9 cellular contexts compared by ENCODE assay signal in the genomic region with DNA sequence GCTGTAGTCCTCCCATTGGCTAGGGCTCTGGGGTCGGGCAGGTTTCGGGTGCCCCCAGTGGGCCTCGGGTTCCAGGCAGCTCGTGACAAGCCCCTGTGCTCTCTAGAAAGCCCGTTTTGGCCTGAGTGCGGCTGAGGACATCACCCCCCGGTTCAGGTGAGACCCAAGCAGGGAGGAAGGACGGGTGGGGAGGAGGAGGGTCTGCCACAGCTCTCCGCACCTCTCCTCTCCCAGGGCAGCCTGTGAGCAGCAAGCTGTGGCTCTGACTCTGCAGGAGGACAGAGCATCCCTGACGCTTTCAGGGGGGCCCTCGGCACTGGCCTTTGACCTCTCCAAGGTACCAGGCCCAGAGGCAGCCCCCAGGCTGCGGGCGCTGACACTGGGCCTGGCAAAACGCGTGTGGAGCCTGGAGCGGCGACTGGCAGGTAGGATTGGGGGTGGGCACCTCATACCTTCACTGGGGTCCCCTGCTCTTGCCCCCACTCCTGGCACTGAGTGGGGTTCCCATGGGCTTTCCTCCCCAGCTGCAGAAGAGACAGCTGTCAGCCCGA. TPM values are rescaled to one million over a fixed set of nuclear protein-coding genes. Genes with fewer than 3 reads are reported as not detected.
DNase-seq lines count a peak whose midpoint lies in the region; ATAC-seq and TF ChIP-seq lines count a peak whose summit lies in the region.
"Had no signal": no experiment of that assay in that cellular context is flagged by ENCODE, and none has a peak within 500 bp of the region (broad histone marks: within the 10 kb centered on the region; RNA-seq: fewer than 3 reads in every experiment).

No MANE protein-coding gene starts in this region.

- TF ChIP-seq RAD21 in SK-N-SH (IDR thresholded peaks at IDR 0.05; ENCODE audit: low read length), result no peak

- H3K9me3 ChIP-seq in SK-N-SH (no peaks in the 10 kb centered on the region), iPS-20b (ENCODE audit: insufficient read depth, low read depth, low read length) (no peaks in the 10 kb centered on the region)

- peaks cover 18% of the 10 kb centered on the region; the same call in 1 of the 2 replicates for H3K79me2 ChIP-seq in SK-N-SH (ENCODE audit: insufficient read depth)

- no peaks in the 10 kb centered on the region for H3K9me3 Mint-ChIP-seq in activated CD8-positive, alpha-beta T cell treated with anti-CD3 and anti-CD28 coated beads for 36 hours

- peak overlapping the region; percentile 88 for H3K27ac Mint-ChIP-seq in activated CD8-positive, alpha-beta T cell treated with anti-CD3 and anti-CD28 coated beads for 36 hours

- H3K4me2 ChIP-seq in SK-N-SH, result peak overlapping the region; percentile 95

- ATAC-seq in SK-N-SH treated with all-trans-retinoic acid at 6 μM for 48 hours (no peak), GM19463 (IDR thresholded peaks at IDR 0.05; ENCODE audit: unreplicated experiment) (no peak), HG02870 (IDR thresholded peaks at IDR 0.05; ENCODE audit: unreplicated experiment) (no peak)
- ATAC-seq in activated CD8-positive, alpha-beta T cell treated with anti-CD3 and anti-CD28 coated beads for 36 hours, result peak; percentile 0

- no peaks in the 10 kb centered on the region for H3F3A ChIP-seq in SK-N-SH (replicated peaks; ENCODE audit: insufficient read depth)

- peak overlapping the region; percentile 86 for H3K4me3 Mint-ChIP-seq in activated CD8-positive, alpha-beta T cell treated with anti-CD3 and anti-CD28 coated beads for 36 hours

- peaks cover 3% of the 10 kb centered on the region for H3K27me3 Mint-ChIP-seq in activated CD8-positive, alpha-beta T cell treated with anti-CD3 and anti-CD28 coated beads for 36 hours

- peaks cover 9 to 24% of the 10 kb centered on the region in 2 experiments; a peak in 3 of 4 replicates for H3K4me1 ChIP-seq in SK-N-SH (ENCODE audit: control insufficient read depth in 1 of 2, insufficient read depth in 2 of 2, low read depth in 1 of 2, low read length in 1 of 2)
- H3K4me1 ChIP-seq in iPS-20b (ENCODE audit: insufficient read depth, low read length), result no peaks in the 10 kb centered on the region; the same call in 1 of the 2 replicates

- DNase-seq in SK-N-SH (no peak), substantia nigra (lab: John Stamatoyannopoulos, UW) (no peak), NAMALWA (ENCODE audit: low spot score) (no peak)
- DNase-seq in activated CD8-positive, alpha-beta T cell treated with anti-CD3 and anti-CD28 coated beads for 36 hours, result no peak

- H3K36me3 ChIP-seq in SK-N-SH (replicated peaks in 1 of 2; ENCODE audit: control insufficient read depth in 1 of 2, insufficient read depth in 2 of 2, low read length in 1 of 2), result peaks cover 0 to 7% of the 10 kb centered on the region in 2 experiments
- H3K36me3 ChIP-seq in iPS-20b (ENCODE audit: insufficient read depth, low read depth, low read length), result peaks cover 5% of the 10 kb centered on the region; the same call in 1 of the 2 replicates

- H3K27me3 ChIP-seq in SK-N-SH (ENCODE audit: insufficient read depth), result no peaks in the 10 kb centered on the region
- H3K27me3 ChIP-seq in iPS-20b (ENCODE audit: insufficient read depth, low read length), result peaks cover 16% of the 10 kb centered on the region

- peak overlapping the region; percentile 80 to 85 for H3K4me3 ChIP-seq in SK-N-SH (ENCODE audit: low read depth in 2 of 2, low read length in 1 of 2)
- H3K4me3 ChIP-seq in iPS-20b (ENCODE audit: low read length), result peak overlapping the region; percentile 88

- H3K27ac ChIP-seq in SK-N-SH (ENCODE audit: low read depth in 2 of 2, low read length in 1 of 2), result peak overlapping the region in 1 of 2 experiments; percentile 56; a peak in 2 of 4 replicates
- no peak overlapping the region for H3K27ac ChIP-seq in iPS-20b (ENCODE audit: low read length)
- H3K27ac ChIP-seq in substantia nigra (ENCODE audit: low read depth, low read length, poor library complexity, severe bottlenecking), result peak overlapping the region; percentile 69

- H3K9ac ChIP-seq in SK-N-SH (peak overlapping the region; percentile 75), iPS-20b (ENCODE audit: low read depth, low read length) (peak overlapping the region; percentile 83)

- H4K20me1 ChIP-seq in SK-N-SH (ENCODE audit: insufficient read depth), result 0 out of 2 replicates have a peak, but pooled peaks cover 3% of the 10 kb centered on the region

- H3K36me3 Mint-ChIP-seq in activated CD8-positive, alpha-beta T cell treated with anti-CD3 and anti-CD28 coated beads for 36 hours (ENCODE audit: low read depth), result peaks cover 6% of the 10 kb centered on the region

- TF ChIP-seq CTCF in SK-N-SH (IDR thresholded peaks at IDR 0.05), result no peak
- TF ChIP-seq CTCF in activated CD8-positive, alpha-beta T cell treated with anti-CD3 and anti-CD28 coated beads for 36 hours (IDR thresholded peaks at IDR 0.05), result no peak

- CTCF ChIA-PET in SK-N-SH (lab: Yijun Ruan, JAX), result interaction anchor here (0.6 to 6.8 kb wide), 10 partner anchors 9 to 73 kb away, joined by 3 to 68 read pairs (median 4); partner anchors contain the start of genes ABCA2, C8G, FBXW5 and FUT7
- CTCF ChIA-PET in activated CD8-positive, alpha-beta T cell treated with anti-CD3 and anti-CD28 coated beads for 36 hours (lab: Charles Lee), result interaction anchor here (1.0 to 5.8 kb wide), 8 partner anchors 7 to 91 kb away, joined by 3 to 48 read pairs (median 4); partner anchors contain the start of genes ABCA2 and NPDC1

- POLR2A ChIA-PET in SK-N-SH (lab: Yijun Ruan, JAX), result interaction anchor here (1.0 to 1.8 kb wide), 3 partner anchors 37 to 49 kb away, joined by 3 to 7 read pairs (median 4); partner anchors contain the start of gene FBXW5
- POLR2A ChIA-PET in activated CD8-positive, alpha-beta T cell treated with anti-CD3 and anti-CD28 coated beads for 36 hours (lab: Charles Lee), result interaction anchor here (0.8 to 1.4 kb wide), 15 partner anchors 8 to 215 kb away, joined by 3 to 5 read pairs (median 3); partner anchors contain the start of genes LRRC26 and MAN1B1

- peak overlapping the region; percentile 82; the same call in 1 of the 2 replicates for H2AFZ ChIP-seq in SK-N-SH (ENCODE audit: low read depth)

- 4% methylated on average over 10 of the region's 18 CpGs for WGBS in SK-N-SH (ENCODE audit: low lambda C conversion rate)

- intact Hi-C loops in activated CD8-positive, alpha-beta T cell treated with anti-CD3 and anti-CD28 coated beads for 36 hours (cut with micrococcal nuclease), result no loop called here

- TF ChIP-seq EP300 in SK-N-SH (IDR thresholded peaks at IDR 0.05; ENCODE audit: borderline replicate concordance in 1 of 2, low read depth in 1 of 2, low read length in 1 of 2), result no peak

- no peaks in the 10 kb centered on the region for H3K9me2 ChIP-seq in SK-N-SH

- peaks cover 29% of the 10 kb centered on the region for H3K4me1 Mint-ChIP-seq in activated CD8-positive, alpha-beta T cell treated with anti-CD3 and anti-CD28 coated beads for 36 hours (ENCODE audit: low read depth)

TF ChIP-seq in SK-N-SH, 30 proteins besides CTCF, POLR2A, EP300 and RAD21 (continues in another document):
- TF ChIP-seq USF2 (IDR thresholded peaks at IDR 0.05; ENCODE audit: borderline replicate concordance, low read depth, low read length), result no peak

TF ChIP-seq in SK-N-SH treated with all-trans-retinoic acid at 6 μM for 48 hours, 23 proteins besides CTCF, POLR2A, EP300 and RAD21 (continues in another document):
- no peak for TF ChIP-seq ZNF70 (CRISPR knock-in tag; IDR thresholded peaks at IDR 0.05)
- no peak for TF ChIP-seq PPARA (CRISPR knock-in tag; IDR thresholded peaks at IDR 0.05; ENCODE audit: borderline replicate concordance)
- no peak for TF ChIP-seq TOX (CRISPR knock-in tag; IDR thresholded peaks at IDR 0.05; ENCODE audit: borderline replicate concordance)
- TF ChIP-seq TCF4 (CRISPR knock-in tag; IDR thresholded peaks at IDR 0.05; ENCODE audit: borderline replicate concordance), result no peak
- TF ChIP-seq ZNF565 (CRISPR knock-in tag; conservative IDR thresholded peaks at IDR 0.05; ENCODE audit: low read depth), result no peak

RNA-seq across cellular contexts. Expression of gene PAXX, which starts 0.7 kb away (rescaled TPM):
- polyA plus RNA-seq in SK-N-SH (2012; rRNA removed), result 37.8 and 52.9 TPM in 2 replicates
- 14.7 and 23.5 TPM in 2 replicates for polyA plus RNA-seq in SK-N-SH (2012; cell fraction: cytosol; rRNA removed)
- 271 and 429 TPM in 2 replicates for polyA plus RNA-seq in SK-N-SH (2012; cell fraction: nucleus; rRNA removed)
- 10 to 100 TPM; 60.5 to 61.8 TPM for total RNA-seq in activated CD8-positive, alpha-beta T cell treated with anti-CD3 and anti-CD28 coated beads for 36 hours

RNA-seq across cellular contexts. Expression of gene CLIC3, which starts 3.5 kb away (rescaled TPM):
- polyA plus RNA-seq in SK-N-SH (2012; rRNA removed), result 0.60 and 1.0 TPM in 2 replicates
- polyA plus RNA-seq in SK-N-SH (2012; cell fraction: cytosol; rRNA removed), result 0.31 and 0.83 TPM in 2 replicates
- 1.7 and 2.2 TPM in 2 replicates for polyA plus RNA-seq in SK-N-SH (2012; cell fraction: nucleus; rRNA removed)
- not detected for total RNA-seq in activated CD8-positive, alpha-beta T cell treated with anti-CD3 and anti-CD28 coated beads for 36 hours

RNA-seq across cellular contexts. Expression of gene LCNL1, which starts 10.1 kb away (rescaled TPM):
- not detected in 2 replicates for polyA plus RNA-seq in SK-N-SH (2012; rRNA removed)
- not detected in 2 replicates for polyA plus RNA-seq in SK-N-SH (2012; cell fraction: cytosol; rRNA removed)
- 0.02 and 0.06 TPM in 2 replicates for polyA plus RNA-seq in SK-N-SH (2012; cell fraction: nucleus; rRNA removed)
- not detected for total RNA-seq in activated CD8-positive, alpha-beta T cell treated with anti-CD3 and anti-CD28 coated beads for 36 hours
- total RNA-seq: M059J had no signal

RNA-seq across cellular contexts. Expression of gene PTGDS, which starts 15.6 kb away (rescaled TPM):
- polyA plus RNA-seq in SK-N-SH (2012; rRNA removed), result not detected in 2 replicates
- not detected in 2 replicates for polyA plus RNA-seq in SK-N-SH (2012; cell fraction: cytosol; rRNA removed)
- 0.46 TPM in 1 of 2 replicates, not detected in the other for polyA plus RNA-seq in SK-N-SH (2012; cell fraction: nucleus; rRNA removed)
- not detected for total RNA-seq in activated CD8-positive, alpha-beta T cell treated with anti-CD3 and anti-CD28 coated beads for 36 hours
- total RNA-seq: M059J had no signal

RNA-seq across cellular contexts. Expression of gene ABCA2, which starts 35.1 kb away (rescaled TPM):
- 26.0 and 34.7 TPM in 2 replicates for polyA plus RNA-seq in SK-N-SH (2012; rRNA removed)
- polyA plus RNA-seq in SK-N-SH (2012; cell fraction: cytosol; rRNA removed), result 9.4 and 18.2 TPM in 2 replicates
- polyA plus RNA-seq in SK-N-SH (2012; cell fraction: nucleus; rRNA removed), result 144 and 152 TPM in 2 replicates
- total RNA-seq in activated CD8-positive, alpha-beta T cell treated with anti-CD3 and anti-CD28 coated beads for 36 hours, result 10 to 100 TPM; 11.8 to 16.2 TPM
